In the genomic region with DNA sequence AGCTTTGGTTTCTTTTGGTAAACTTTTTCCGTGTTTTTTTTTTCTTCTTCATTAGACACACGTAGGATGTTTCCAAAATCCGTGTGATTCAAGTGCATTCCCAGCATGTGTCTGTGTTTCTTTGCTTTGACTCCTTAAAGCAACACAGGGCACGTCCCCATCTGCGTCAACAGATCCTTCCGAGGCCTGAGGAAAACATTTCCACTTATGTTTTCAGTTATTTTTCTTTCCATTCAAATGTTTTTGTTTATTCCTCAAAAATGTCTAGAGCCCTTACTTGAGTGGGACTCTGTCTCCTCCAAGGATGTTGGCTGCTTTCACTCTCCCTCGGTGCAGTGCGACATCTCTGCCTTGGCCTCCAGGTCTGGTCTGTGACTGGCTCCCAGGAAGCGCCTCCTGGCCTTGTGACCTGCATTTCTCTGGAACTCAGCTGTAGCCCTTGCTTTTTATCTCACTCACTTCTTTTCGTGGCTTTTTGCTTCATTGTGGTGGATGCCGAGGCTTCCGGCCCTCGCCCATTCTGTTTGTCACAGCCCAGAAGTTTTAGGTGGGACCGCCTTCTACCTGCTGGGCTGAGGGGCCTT, we compare ENCODE assay signal across 16 cellular contexts. TPM values are rescaled to one million over a fixed set of nuclear protein-coding genes. Genes with fewer than 3 reads are reported as not detected.
DNase-seq lines count a peak whose midpoint lies in the region; ATAC-seq, FAIRE-seq and TF ChIP-seq lines count a peak whose summit lies in the region.
"Had no signal": no experiment of that assay in that cellular context is flagged by ENCODE, and none has a peak within 500 bp of the region (broad histone marks: within the 10 kb centered on the region; RNA-seq: fewer than 3 reads in every experiment).

No MANE protein-coding gene starts in this region.

- BruUV-seq in K562 (replicated peaks; lab: Mats Ljungman, UMichigan) = no TSS peak

- no peak overlapping the region for H3K4me3 ChIP-seq in NT2/D1 (ENCODE audit: insufficient read length, low read depth)
- no peak overlapping the region for H3K4me3 ChIP-seq in K562
- H3K4me3 ChIP-seq in stomach = no peak overlapping the region
- H3K4me3 ChIP-seq: MG63 had no signal

- WGBS in K562 (ENCODE audit: insufficient coverage, low coverage, missing lambda C conversion rate) = 18% methylated on average over 14 of the region's 14 CpGs
- WGBS in stomach, 5 donors = 69 to 77% (median 76%) methylated on average over 14 of the region's 14 CpGs

- peaks cover 27% of the 10 kb centered on the region for H3K27me3 ChIP-seq in NT2/D1 (ENCODE audit: insufficient read depth, insufficient read length)
- peaks cover 80 to 87% of the 10 kb centered on the region in 2 experiments for H3K27me3 ChIP-seq in K562 (ENCODE audit: control insufficient read depth in 2 of 2, insufficient read depth in 2 of 2, low read length in 2 of 2)
- H3K27me3 ChIP-seq in stomach = peaks cover 0 to 14% (median 3%) of the 10 kb centered on the region in 3 donors

- no peak for TF ChIP-seq EP300 in K562 (IDR thresholded peaks at IDR 0.05; ENCODE audit: low read length)
- TF ChIP-seq EP300 in stomach (IDR thresholded peaks at IDR 0.05) = no peak

- in situ Hi-C loops in K562 (cut with MboI) = no loop called here

- TF ChIP-seq POLR2A in K562 (conservative IDR thresholded peaks at IDR 0.05) = no peak
- no peak for TF ChIP-seq POLR2A in stomach (IDR thresholded peaks at IDR 0.05)

- no peak overlapping the region for H3K4me3 Mint-ChIP-seq in natural killer cell treated with Interleukin-12 subunit alpha and Interleukin-12 subunit beta and Interleukin-15 and Interleukin-18, amount 100 ng/mL, for 72 hours
- H3K4me3 Mint-ChIP-seq: B cell, T-cell had no signal

- TF ChIP-seq CTCF in K562 (IDR thresholded peaks at IDR 0.05 in 2 of 3, conservative IDR thresholded peaks at IDR 0.05 in 1 of 3; ENCODE audit: insufficient read depth in 2 of 3, low read depth in 1 of 3, low read length in 3 of 3) (no peak), stomach (IDR thresholded peaks at IDR 0.05) (no peak)

- no peak overlapping the region for H3K4me2 ChIP-seq in K562 (ENCODE audit: insufficient read depth, low read length)

- no peak overlapping the region for H3K27ac ChIP-seq in K562 (ENCODE audit: extremely low read depth, low read depth, low read length)
- H3K27ac ChIP-seq in stomach = peak overlapping the region in 3 of 5 donors; percentile 44 to 70 (median 46)
- H3K27ac ChIP-seq: VCaP had no signal

- no peaks in the 10 kb centered on the region for H3K4me1 Mint-ChIP-seq in natural killer cell treated with Interleukin-12 subunit alpha and Interleukin-12 subunit beta and Interleukin-15 and Interleukin-18, amount 100 ng/mL, for 72 hours (ENCODE audit: low read depth in 2 of 2)
- H3K4me1 Mint-ChIP-seq: B cell, T-cell had no signal

- no peak for TF ChIP-seq RAD21 in K562 (CRISPR knock-in tag; conservative IDR thresholded peaks at IDR 0.05 in 1 of 2, IDR thresholded peaks at IDR 0.05 in 1 of 2)

- H3K9ac ChIP-seq in NT2/D1 (ENCODE audit: insufficient read length, low read depth) = peak overlapping the region; percentile 52
- peak overlapping the region in 1 of 2 experiments; percentile 33; a peak in 2 of 4 replicates for H3K9ac ChIP-seq in K562 (ENCODE audit: insufficient read depth in 1 of 2, low read depth in 2 of 2, low read length in 2 of 2)

- H3K36me3 Mint-ChIP-seq in natural killer cell treated with Interleukin-12 subunit alpha and Interleukin-12 subunit beta and Interleukin-15 and Interleukin-18, amount 100 ng/mL, for 72 hours = no peaks in the 10 kb centered on the region
- H3K36me3 Mint-ChIP-seq: T-cell had no signal

- H3K9me3 Mint-ChIP-seq in natural killer cell treated with Interleukin-12 subunit alpha and Interleukin-12 subunit beta and Interleukin-15 and Interleukin-18, amount 100 ng/mL, for 72 hours = no peaks in the 10 kb centered on the region
- H3K9me3 Mint-ChIP-seq: T-cell had no signal

- intact Hi-C loops in K562 (cut with micrococcal nuclease) = no loop called here
- intact Hi-C loops in stomach (cut with DNase I; ENCODE audit: low total_unique reads) = no loop called here

- H4K20me1 ChIP-seq in K562 (replicated peaks; ENCODE audit: control insufficient read depth, insufficient read depth, low read length) = peaks cover 8% of the 10 kb centered on the region

- peak; percentile 33; the same call in 2 of the 3 replicates for ATAC-seq in K562
- no peak for ATAC-seq in natural killer cell treated with Interleukin-12 subunit alpha and Interleukin-12 subunit beta and Interleukin-15 and Interleukin-18, amount 100 ng/mL, for 72 hours
- ATAC-seq in GM21515 (IDR thresholded peaks at IDR 0.05; ENCODE audit: unreplicated experiment) = no peak
- no peak for ATAC-seq in HG02678 (IDR thresholded peaks at IDR 0.05; ENCODE audit: unreplicated experiment)

- H3K9me3 ChIP-seq in NT2/D1 (ENCODE audit: insufficient read depth, low read length) = no peaks in the 10 kb centered on the region
- H3K9me3 ChIP-seq in K562 (replicated peaks; ENCODE audit: control insufficient read depth, insufficient read depth, low read depth, low read length) = no peaks in the 10 kb centered on the region; the same call in 1 of the 2 replicates
- H3K9me3 ChIP-seq in stomach = no peaks in the 10 kb centered on the region
- H3K9me3 ChIP-seq: MG63 had no signal

- no peaks in the 10 kb centered on the region for H3K79me2 ChIP-seq in K562 (ENCODE audit: control insufficient read depth, insufficient read depth, low read length)

- H3K27ac Mint-ChIP-seq in natural killer cell treated with Interleukin-12 subunit alpha and Interleukin-12 subunit beta and Interleukin-15 and Interleukin-18, amount 100 ng/mL, for 72 hours = no peak overlapping the region
- H3K27ac Mint-ChIP-seq: B cell had no signal

- H3K4me1 ChIP-seq in NT2/D1 (ENCODE audit: insufficient read depth, insufficient read length) = peaks cover 8% of the 10 kb centered on the region
- H3K4me1 ChIP-seq in K562 (replicated peaks in 1 of 2; ENCODE audit: control insufficient read depth in 2 of 2, insufficient read depth in 2 of 2, low read length in 2 of 2) = peaks cover 0 to 26% of the 10 kb centered on the region in 2 experiments; a peak in 2 of 5 replicates
- H3K4me1 ChIP-seq in stomach = peaks cover 0 to 15% (median 0%) of the 10 kb centered on the region in 4 donors

- no peaks in the 10 kb centered on the region for H3K9me1 ChIP-seq in K562 (ENCODE audit: control insufficient read depth, insufficient read depth, low read length)

- H3K36me3 ChIP-seq in NT2/D1 (ENCODE audit: insufficient read depth, insufficient read length, low read length) (no peaks in the 10 kb centered on the region), K562 (ENCODE audit: control insufficient read depth, insufficient read depth, low read length) (no peaks in the 10 kb centered on the region), stomach (no peaks in the 10 kb centered on the region)
- H3K36me3 ChIP-seq: MG63 had no signal

- H2AFZ ChIP-seq in K562 (ENCODE audit: low read depth, low read length) = no peak overlapping the region

- peak; percentile 57 for FAIRE-seq in K562 (lab: Jason Lieb, UNC)
- FAIRE-seq: GM12892 had no signal

- H3K27me3 Mint-ChIP-seq in natural killer cell treated with Interleukin-12 subunit alpha and Interleukin-12 subunit beta and Interleukin-15 and Interleukin-18, amount 100 ng/mL, for 72 hours = peaks cover 0 to 14% of the 10 kb centered on the region in 2 donors

- CTCF ChIA-PET in K562 (lab: Yijun Ruan, JAX; ENCODE audit: low intra/inter-chr PET ratio) = no interaction called here

- DNase-seq in NT2/D1 (ENCODE audit: low read depth, low spot score) = no peak
- DNase-seq in K562 (ENCODE audit: extremely low read depth in 1 of 4, low spot score in 3 of 4) = no peak
- DNase-seq in islet precursor cell = peak; percentile 43
- no peak for DNase-seq in stomach
- DNase-seq in NOMO-1 treated with DMSO at 0.1 percent for 48 hours (lab: John Stamatoyannopoulos, UW; ENCODE audit: unreplicated experiment) = no peak
- no peak for DNase-seq in natural killer cell treated with Interleukin-12 subunit alpha and Interleukin-12 subunit beta and Interleukin-15 and Interleukin-18, amount 100 ng/mL, for 72 hours (ENCODE audit: low spot score)
- DNase-seq: mammary epithelial cell; MG63; NCI-H187; NK-92 treated with Interleukin-12 subunit alpha and Interleukin-12 subunit beta, amount 100 ng/mL, for 24 hours; T-cell had no signal

- POLR2A ChIA-PET in K562 (lab: Yijun Ruan, JAX) = interaction anchor here (2.4 to 3.6 kb wide), 2 partner anchors 11 to 17 kb away, joined by 6 to 12 read pairs; no protein-coding TSS in a partner anchor

TF ChIP-seq in K562, 482 proteins besides CTCF, POLR2A, EP300 and RAD21 (continues in another document):
- TF ChIP-seq PRMT5 (CRISPR knock-in tag; IDR thresholded peaks at IDR 0.05) (no peak), PYGO2 (tag; IDR thresholded peaks at IDR 0.05) (no peak), ERF (CRISPR knock-in tag; IDR thresholded peaks at IDR 0.05) (no peak), GABPB2 (CRISPR knock-in tag; conservative IDR thresholded peaks at IDR 0.05) (no peak)

RNA-seq across cellular contexts. Expression of a gene that starts 31.3 kb away (rescaled TPM):
- total RNA-seq in K562 (2011; cell fraction: chromatin; rRNA removed; ENCODE audit: low replicate concordance) = 43.8 and 108 TPM in 2 replicates
- 90.5 and 93.4 TPM in 2 replicates for total RNA-seq in K562 (2011; cell fraction: nucleolus; rRNA removed)
- total RNA-seq in K562 (2011; cell fraction: nucleoplasm; rRNA removed) = 52.4 and 63.7 TPM in 2 replicates
- 34.7 and 41.3 TPM in 2 replicates for total RNA-seq in K562 (2014; rRNA removed)
- 8.0 and 8.7 TPM in 2 replicates for total RNA-seq in K562 (2014; rRNA removed; fragmentation: Illumina TruSeq; extraction: Trizol)
- total RNA-seq in K562 (2015; rRNA removed; fragmentation: Illumina TruSeq; extraction: Trizol) = 18.8 and 21.4 TPM in 2 replicates
- 88.7 and 91.3 TPM in 2 replicates for total RNA-seq in K562 (2021)
- polyA plus RNA-seq in K562 (2011; rRNA removed) = 11.5 and 24.6 TPM in 2 replicates
- 20.4 and 78.6 TPM in 2 replicates for polyA plus RNA-seq in K562 (2011; cell fraction: cytosol; rRNA removed)
- polyA plus RNA-seq in K562 (2011; cell fraction: nucleus; rRNA removed) = 49.9 and 126 TPM in 2 replicates
- polyA plus RNA-seq in K562 (2012) = 20.5 and 34.6 TPM in 2 replicates
- 12.0 and 24.5 TPM in 2 replicates for polyA plus RNA-seq in K562 (2014; fragmentation: Illumina TruSeq; extraction: Trizol)
- polyA plus RNA-seq in K562 (2014; fragmentation: Nextera tagmentation; extraction: Ambion mirVana) = 1 to 10 TPM in 1 of 2 experiments, under 1 TPM in 1; 0.65 to 2.3 TPM
- 36.6 and 50.8 TPM in 2 replicates for polyA plus RNA-seq in K562 (2014; rRNA removed)
- polyA minus RNA-seq in K562 (2011; rRNA and poly(A)+ RNA removed) = 11.9 and 16.0 TPM in 2 replicates
- 41.4 and 45.6 TPM in 2 replicates for polyA minus RNA-seq in K562 (2011; cell fraction: cytosol; rRNA and poly(A)+ RNA removed)
- 23.3 TPM in 2 replicates for polyA minus RNA-seq in K562 (2011; cell fraction: nucleus; rRNA and poly(A)+ RNA removed)
- 10 to 100 TPM in 1 of 5 donors, 1 to 10 TPM in 4; 3.1 to 23.3 (median 3.9) TPM for total RNA-seq in stomach
- 1 to 10 TPM; 2.9 to 9.9 (median 6.7) TPM for polyA plus RNA-seq in stomach
- 100 to 1,000 TPM in 1 of 2 donors, 10 to 100 TPM in 1; 23.3 to 110 TPM for total RNA-seq in natural killer cell treated with Interleukin-12 subunit alpha and Interleukin-12 subunit beta and Interleukin-15 and Interleukin-18, amount 100 ng/mL, for 72 hours
